Comparison of ENCODE assay signal across 8 cellular contexts in genomic region chr15:68821898-68822380, GRCh38. TPM values are rescaled to one million over a fixed set of nuclear protein-coding genes. Genes with fewer than 3 reads are reported as not detected.
DNase-seq lines count a peak whose midpoint lies in the region; ATAC-seq and TF ChIP-seq lines count a peak whose summit lies in the region.

No MANE protein-coding gene starts in this region.

- H3K9ac ChIP-seq in adipocyte (ENCODE audit: low read length): peak overlapping the region; percentile 82

- H3K36me3 ChIP-seq in adipocyte (ENCODE audit: control insufficient read depth, insufficient read depth, low read length, severe bottlenecking) (no peaks in the 10 kb centered on the region), right lobe of liver (no peaks in the 10 kb centered on the region), tibial artery (no peaks in the 10 kb centered on the region)

- DNase-seq in ELF-1 (ENCODE audit: low read depth, low spot score) (peak; percentile 14), LoVo (ENCODE audit: low spot score) (peak; percentile 33), adipocyte (ENCODE audit: low read depth) (peak; percentile 58), right lobe of liver (no peak), tibial artery (no peak), NCI-H1930 (lab: John Stamatoyannopoulos, UW) (no peak), C1 segment of cervical spinal cord (lab: John Stamatoyannopoulos, UW) (no peak)
- DNase-seq in stimulated activated CD4-positive, alpha-beta T cell treated with anti-CD3 and anti-CD28 coated beads, Interleukin-1b, Interleukin-23, amount 100 ng/mL, for 48 hours: no peak

- no peaks in the 10 kb centered on the region for H3K9me3 ChIP-seq in adipocyte (ENCODE audit: control insufficient read depth, low read length)
- no peaks in the 10 kb centered on the region for H3K9me3 ChIP-seq in right lobe of liver
- no peaks in the 10 kb centered on the region for H3K9me3 ChIP-seq in tibial artery

- TF ChIP-seq CTCF in right lobe of liver (IDR thresholded peaks at IDR 0.05) (no peak), tibial artery (IDR thresholded peaks at IDR 0.05) (no peak)

- 2% methylated on average over 12 of the region's 13 CpGs for WGBS in right lobe of liver (ENCODE audit: insufficient coverage, low coverage, low lambda C conversion rate, missing lambda C conversion rate)

- peak overlapping the region; percentile 94 for H3K4me3 ChIP-seq in adipocyte (ENCODE audit: low read length)
- peak overlapping the region; percentile 84 to 94 (median 85) for H3K4me3 ChIP-seq in right lobe of liver
- peak overlapping the region; percentile 78 to 93 for H3K4me3 ChIP-seq in tibial artery

- H3K4me1 ChIP-seq in adipocyte (ENCODE audit: control insufficient read depth, insufficient read depth, low read length): peaks cover 10% of the 10 kb centered on the region
- H3K4me1 ChIP-seq in right lobe of liver: peaks cover 0 to 7% (median 2%) of the 10 kb centered on the region in 4 donors
- H3K4me1 ChIP-seq in tibial artery: peaks cover 0 to 11% (median 7%) of the 10 kb centered on the region in 4 donors

- H3K27ac ChIP-seq in right lobe of liver (peak overlapping the region; percentile 97 to 100 (median 99)), tibial artery (peak overlapping the region in 1 of 2 donors; percentile 97)

- no peak for TF ChIP-seq POLR2A in right lobe of liver (IDR thresholded peaks at IDR 0.05)

- no peaks in the 10 kb centered on the region for H3K27me3 ChIP-seq in adipocyte (replicated peaks; ENCODE audit: control insufficient read depth, insufficient read depth, low read length)
- H3K27me3 ChIP-seq in right lobe of liver: no peaks in the 10 kb centered on the region
- H3K27me3 ChIP-seq in tibial artery: no peaks in the 10 kb centered on the region

- intact Hi-C loops in right lobe of liver (cut with DNase I): no loop called here
- intact Hi-C loops in tibial artery (cut with DNase I; ENCODE audit: low total_unique reads): no loop called here

- no peak for ATAC-seq in right lobe of liver

RNA-seq across cellular contexts. Expression of gene ANP32A, which starts 1.2 kb away (rescaled TPM):
- total RNA-seq in right lobe of liver: 10 to 100 TPM; 39.9 to 66.6 (median 49.0) TPM

Comparison
In these comparisons a context has a peak if more than half of its experiments do, and no peak if none do; other contexts are left out.
1. DNase-seq: peak in ELF-1 (single experiment), LoVo (single experiment) and adipocyte (single experiment); none in right lobe of liver (0 of 3), tibial artery (0 of 2), NCI-H1930 (0 of 2), C1 segment of cervical spinal cord (0 of 14) and stimulated activated CD4-positive, alpha-beta T cell treated with anti-CD3 and anti-CD28 coated beads, Interleukin-1b, Interleukin-23, amount 100 ng/mL, for 48 hours (single experiment).
2. Peak in every context shown above with its lines, with median percentiles within 50 percentile points of each other: H3K4me3 ChIP-seq.